In genomic region chrX:24775891-24776290, GRCh38 we compare ENCODE assay signal across 24 cellular contexts.
A peak's percentile ranks its signal among the peaks of the same experiment; 100 is the strongest.
DNase-seq lines count a peak whose midpoint lies in the region; FAIRE-seq and TF ChIP-seq lines count a peak whose summit lies in the region.
"Had no signal": no experiment of that assay in that cellular context is flagged by ENCODE, and none has a peak within 500 bp of the region (broad histone marks: within the 10 kb centered on the region; RNA-seq: fewer than 3 reads in every experiment).

No MANE protein-coding gene starts in this region.

- no peak overlapping the region for H3K4me3 Mint-ChIP-seq in nephron
- H3K4me3 Mint-ChIP-seq: CD4-positive, alpha-beta T cell had no signal

- intact Hi-C loops in kidney (cut with DNase I): no loop called here

- H3K9me3 ChIP-seq in SK-N-MC (ENCODE audit: low read depth, low read length) (no peaks in the 10 kb centered on the region), kidney (ENCODE audit: control insufficient read depth in 1 of 2, low read length in 2 of 2) (no peaks in the 10 kb centered on the region), tibial nerve (no peaks in the 10 kb centered on the region)
- H3K9me3 ChIP-seq: BLaER1 treated with 17β-estradiol and CSF1 and Interleukin-3, amounts not matched to agents 10 nM and 100 nM; Peyer's patch had no signal

- no peak for TF ChIP-seq POLR2A in tibial nerve (IDR thresholded peaks at IDR 0.05)

- no peak for DNase-seq in GM18507 (ENCODE audit: extremely low spot score, insufficient read length, low read depth)
- DNase-seq in SK-N-MC (ENCODE audit: low read depth, low spot score): no peak
- no peak for DNase-seq in kidney
- no peak for DNase-seq in Ammon's horn (ENCODE audit: low spot score)
- DNase-seq in NCI-H1417 (lab: John Stamatoyannopoulos, UW): no peak
- no peak for DNase-seq in ACHN
- no peak for DNase-seq in tibial nerve (ENCODE audit: low spot score in 2 of 2)
- DNase-seq: CD4-positive, alpha-beta T cell; H7; NCI-H1048; NCI-H1417 treated with DMSO at 0.1 percent for 48 hours; NCI-H1694 treated with DMSO at 0.1 percent for 48 hours; NCI-H2081; NCI-H2227 treated with DMSO at 0.1 percent for 48 hours; NCI-H526 treated with DMSO at 0.1 percent for 48 hours; Peyer's patch; SHP77 treated with DMSO at 0.1 percent for 48 hours; SW 1271 had no signal

- TF ChIP-seq EP300 in tibial nerve (IDR thresholded peaks at IDR 0.05): no peak

- H3K36me3 ChIP-seq in SK-N-MC (ENCODE audit: insufficient read depth, low read length) (peaks cover 8% of the 10 kb centered on the region; the same call in 1 of the 2 replicates), kidney (ENCODE audit: control insufficient read depth in 1 of 2, insufficient read depth in 2 of 2, low read length in 2 of 2) (no peaks in the 10 kb centered on the region), tibial nerve (no peaks in the 10 kb centered on the region)
- H3K36me3 ChIP-seq: Peyer's patch had no signal

- peak; percentile 49 for FAIRE-seq in GM18507 (lab: Jason Lieb, UNC)
- peak; percentile 11 for FAIRE-seq in kidney (lab: Jason Lieb, UNC)
- FAIRE-seq: D721Med, G401.6 had no signal

- WGBS in tibial nerve, 2 donors: 80 to 96% methylated on average over 2 of the region's 2 CpGs

- H3K27ac ChIP-seq in SK-N-MC (peak overlapping the region; percentile 26; the same call in 1 of the 2 replicates), kidney (ENCODE audit: low read depth in 2 of 2, low read length in 2 of 2) (peak overlapping the region in 1 of 2 donors; percentile 52), tibial nerve (no peak overlapping the region)
- H3K27ac ChIP-seq: BLaER1 treated with 17β-estradiol and CSF1 and Interleukin-3, amounts not matched to agents 10 nM and 100 nM; KMS-11; Peyer's patch had no signal

- no peak for TF ChIP-seq CTCF in kidney (IDR thresholded peaks at IDR 0.05; ENCODE audit: borderline replicate concordance, extremely low read depth, insufficient read depth)
- no peak for TF ChIP-seq CTCF in nephron (IDR thresholded peaks at IDR 0.05; ENCODE audit: unreplicated experiment in 3 of 3)
- TF ChIP-seq CTCF in tibial nerve (IDR thresholded peaks at IDR 0.05): no peak

- peaks cover 0 to 5% of the 10 kb centered on the region in 2 donors for H3K4me1 ChIP-seq in kidney (ENCODE audit: control insufficient read depth in 1 of 2, insufficient read depth in 1 of 2, low read depth in 1 of 2, low read length in 2 of 2)
- H3K4me1 ChIP-seq in tibial nerve: no peaks in the 10 kb centered on the region
- H3K4me1 ChIP-seq: Peyer's patch had no signal

- H3K9me3 Mint-ChIP-seq in nephron: no peaks in the 10 kb centered on the region
- H3K9me3 Mint-ChIP-seq: CD4-positive, alpha-beta T cell; IgD-negative memory B cell had no signal

- H3K4me3 ChIP-seq in SK-N-MC (no peak overlapping the region), kidney (ENCODE audit: low read length in 2 of 2) (no peak overlapping the region), tibial nerve (no peak overlapping the region)
- H3K4me3 ChIP-seq: BLaER1 treated with 17β-estradiol and CSF1 and Interleukin-3, amounts not matched to agents 10 nM and 100 nM; Peyer's patch had no signal

- peak overlapping the region; percentile 21 to 76 (median 76) for H3K27ac Mint-ChIP-seq in nephron
- H3K27ac Mint-ChIP-seq: CD4-positive, alpha-beta T cell had no signal

- in situ Hi-C loops in ACHN (cut with HindIII; ENCODE audit: low pct_ligation_motif_present, low pct_unique_long_range_greater_than_20kb, low sequenced_read_pairs): no loop called here

- no peaks in the 10 kb centered on the region for H3K27me3 Mint-ChIP-seq in nephron (ENCODE audit: low read depth)
- H3K27me3 Mint-ChIP-seq: CD4-positive, alpha-beta T cell; IgD-negative memory B cell had no signal

- H3K27me3 ChIP-seq in tibial nerve: no peaks in the 10 kb centered on the region
- H3K27me3 ChIP-seq: Peyer's patch had no signal

- H3K9ac ChIP-seq in SK-N-MC (ENCODE audit: insufficient read length) (no peak overlapping the region), kidney (ENCODE audit: low read length in 2 of 2) (no peak overlapping the region)
- H3K9ac ChIP-seq: BLaER1 treated with 17β-estradiol and CSF1 and Interleukin-3, amounts not matched to agents 10 nM and 100 nM; KMS-11 had no signal

- H3K4me1 Mint-ChIP-seq in nephron: peaks cover 28% of the 10 kb centered on the region

- H3K36me3 Mint-ChIP-seq in nephron (ENCODE audit: low read depth): peaks cover 29% of the 10 kb centered on the region
- H3K36me3 Mint-ChIP-seq: IgD-negative memory B cell had no signal
